In genomic region chr19:45693168-45693788, GRCh38 we compare ENCODE assay signal across 8 cellular contexts. TPM values are rescaled to one million over a fixed set of nuclear protein-coding genes. Genes with fewer than 3 reads are reported as not detected.
A peak's percentile ranks its signal among the peaks of the same experiment; 100 is the strongest.
DNase-seq lines count a peak whose midpoint lies in the region; ATAC-seq and TF ChIP-seq lines count a peak whose summit lies in the region.

No MANE protein-coding gene starts in this region.

- H3K4me1 ChIP-seq in left lung = peaks cover 13 to 17% of the 10 kb centered on the region in 2 donors

- peak overlapping the region; percentile 85 for H3K4me3 ChIP-seq in coronary artery
- peak overlapping the region; percentile 92 for H3K4me3 ChIP-seq in left lung

- peaks cover 0 to 20% of the 10 kb centered on the region in 2 donors for H3K36me3 ChIP-seq in left lung

- no peaks in the 10 kb centered on the region for H3K27me3 ChIP-seq in left lung

- peak overlapping the region; percentile 94 to 97 for H3K27ac ChIP-seq in coronary artery
- H3K27ac ChIP-seq in left lung = peak overlapping the region; percentile 88 to 96

- intact Hi-C loops in left lung (cut with DNase I) = no loop called here

- TF ChIP-seq CTCF in coronary artery (IDR thresholded peaks at IDR 0.05) (peak; percentile 88), left lung (IDR thresholded peaks at IDR 0.05) (peak; percentile 83 to 86)

- DNase-seq in SHP77 (lab: John Stamatoyannopoulos, UW) (peak; percentile 48 to 76), SHP77 treated with DMSO at 0.1 percent for 48 hours (lab: John Stamatoyannopoulos, UW) (no peak), NCI-H2171 treated with DMSO at 0.1 percent for 48 hours (lab: John Stamatoyannopoulos, UW) (peak; percentile 65), coronary artery (ENCODE audit: low spot score) (peak; percentile 85), left lung (peak; percentile 77 to 93)
- DNase-seq in activated CD4-positive, alpha-beta T cell treated with anti-CD3 and anti-CD28 coated beads for 24 hours (ENCODE audit: low read depth in 2 of 2) = peak; percentile 73 to 84
- peak; percentile 60 for DNase-seq in stimulated activated CD4-positive, alpha-beta T cell treated with anti-CD3 and anti-CD28 coated beads, Interleukin-2, amount 100 ng/mL, for 4 hours (ENCODE audit: low read depth)

- no peaks in the 10 kb centered on the region for H3K9me3 ChIP-seq in left lung

- ATAC-seq in left lung = peak; percentile 40
- ATAC-seq in HG03135 (IDR thresholded peaks at IDR 0.05; ENCODE audit: unreplicated experiment) = no peak

RNA-seq across cellular contexts. Expression of gene QPCTL, which starts 0.8 kb away (rescaled TPM):
- total RNA-seq in left lung = 1 to 10 TPM; 7.7 to 8.7 TPM

RNA-seq across cellular contexts. Expression of gene SNRPD2, which starts 1.5 kb away (rescaled TPM):
- total RNA-seq in left lung = 100 to 1,000 TPM; 276 to 306 TPM

RNA-seq across cellular contexts. Expression of gene GIPR, which starts 25.3 kb away (rescaled TPM):
- 1 to 10 TPM; 5.4 to 5.7 TPM for total RNA-seq in left lung

RNA-seq across cellular contexts. Expression of gene FBXO46, which starts 37.4 kb away (rescaled TPM):
- 10 to 100 TPM; 16.6 to 18.4 TPM for total RNA-seq in left lung

RNA-seq across cellular contexts. Expression of gene MEIOSIN, which starts 40.0 kb away (rescaled TPM):
- not detected for total RNA-seq in left lung
